Comparison of ENCODE assay signal across 1 cellular context in genomic region chr19:55080121-55080914, GRCh38.
TF ChIP-seq lines count a peak whose summit lies in the region.

No MANE protein-coding gene starts in this region.

TF ChIP-seq in HepG2, 621 proteins besides CTCF, POLR2A, EP300 and RAD21 (continued from another document and continues in another):
- TF ChIP-seq FOXC1 (CRISPR knock-in tag; IDR thresholded peaks at IDR 0.05; ENCODE audit: borderline replicate concordance) = no peak
- no peak for TF ChIP-seq STAT5B (CRISPR knock-in tag; IDR thresholded peaks at IDR 0.05)
- no peak for TF ChIP-seq HINFP (CRISPR knock-in tag; IDR thresholded peaks at IDR 0.05; ENCODE audit: low read depth)
- no peak for TF ChIP-seq ZFP37 (CRISPR knock-in tag; IDR thresholded peaks at IDR 0.05; ENCODE audit: borderline replicate concordance)
- TF ChIP-seq ZNF501 (CRISPR knock-in tag; IDR thresholded peaks at IDR 0.05) = peak; percentile 22; the same call in 1 of the 2 replicates
- TF ChIP-seq ZNF446 (CRISPR knock-in tag; IDR thresholded peaks at IDR 0.05) = 0 out of 2 replicates have a peak, but pooled peaks have one; percentile 14
- no peak for TF ChIP-seq NFAT5 (CRISPR knock-in tag; IDR thresholded peaks at IDR 0.05)
- TF ChIP-seq ZNF33B (CRISPR knock-in tag; IDR thresholded peaks at IDR 0.05) = no peak
- no peak for TF ChIP-seq ZNF557 (CRISPR knock-in tag; IDR thresholded peaks at IDR 0.05)
- TF ChIP-seq BCL3 (CRISPR knock-in tag; IDR thresholded peaks at IDR 0.05) = 0 out of 2 replicates have a peak, but pooled peaks have one; percentile 18
- no peak for TF ChIP-seq ETV5 (CRISPR knock-in tag; IDR thresholded peaks at IDR 0.05; ENCODE audit: borderline replicate concordance)
- TF ChIP-seq THYN1 (CRISPR knock-in tag; IDR thresholded peaks at IDR 0.05; ENCODE audit: borderline replicate concordance, low read depth) = no peak
- TF ChIP-seq ZNF430 (CRISPR knock-in tag; IDR thresholded peaks at IDR 0.05) = no peak
- no peak; the same call in 1 of the 2 replicates for TF ChIP-seq ZNF784 (CRISPR knock-in tag; IDR thresholded peaks at IDR 0.05; ENCODE audit: borderline replicate concordance)
- no peak for TF ChIP-seq FOXP4 (CRISPR knock-in tag; IDR thresholded peaks at IDR 0.05)
- TF ChIP-seq PREB (CRISPR knock-in tag; IDR thresholded peaks at IDR 0.05) = no peak
- no peak for TF ChIP-seq NKX3-1 (CRISPR knock-in tag; IDR thresholded peaks at IDR 0.05)
- TF ChIP-seq CBFB (CRISPR knock-in tag; IDR thresholded peaks at IDR 0.05) = no peak
- TF ChIP-seq ZNF292 (CRISPR knock-in tag; IDR thresholded peaks at IDR 0.05; ENCODE audit: borderline replicate concordance, low read depth) = no peak
- TF ChIP-seq CEBPG (CRISPR knock-in tag; IDR thresholded peaks at IDR 0.05) = no peak
- TF ChIP-seq RXRA (CRISPR knock-in tag; IDR thresholded peaks at IDR 0.05) = 0 out of 2 replicates have a peak, but pooled peaks have one; percentile 20
- 0 out of 2 replicates have a peak, but pooled peaks have one; percentile 39 for TF ChIP-seq TIGD3 (CRISPR knock-in tag; IDR thresholded peaks at IDR 0.05; ENCODE audit: borderline replicate concordance)
- TF ChIP-seq ZNF180 (CRISPR knock-in tag; IDR thresholded peaks at IDR 0.05; ENCODE audit: borderline replicate concordance, low read depth) = no peak
- TF ChIP-seq ZNF234 (CRISPR knock-in tag; conservative IDR thresholded peaks at IDR 0.05) = no peak
- no peak for TF ChIP-seq ATF7 (IDR thresholded peaks at IDR 0.05)
- no peak for TF ChIP-seq ATF7 (CRISPR knock-in tag; IDR thresholded peaks at IDR 0.05)
- no peak for TF ChIP-seq ZSCAN12 (CRISPR knock-in tag; IDR thresholded peaks at IDR 0.05)
- 0 out of 2 replicates have a peak, but pooled peaks have one; percentile 17 for TF ChIP-seq ZNF790 (CRISPR knock-in tag; IDR thresholded peaks at IDR 0.05; ENCODE audit: borderline replicate concordance)
- no peak for TF ChIP-seq ZSCAN29 (CRISPR knock-in tag; conservative IDR thresholded peaks at IDR 0.05)
- TF ChIP-seq ZNF644 (CRISPR knock-in tag; IDR thresholded peaks at IDR 0.05; ENCODE audit: low read depth) = no peak
- no peak for TF ChIP-seq ZNF609 (CRISPR knock-in tag; IDR thresholded peaks at IDR 0.05; ENCODE audit: borderline replicate concordance)
- no peak for TF ChIP-seq ZMAT5 (CRISPR knock-in tag; IDR thresholded peaks at IDR 0.05; ENCODE audit: borderline replicate concordance, low read depth)
- no peak for TF ChIP-seq HDAC6 (IDR thresholded peaks at IDR 0.05; ENCODE audit: low read depth, low read length)
- TF ChIP-seq WIZ (CRISPR knock-in tag; IDR thresholded peaks at IDR 0.05) = no peak
- TF ChIP-seq HOXA7 (CRISPR knock-in tag; IDR thresholded peaks at IDR 0.05) = no peak
